ENCODE assay signal across 17 cellular contexts in the genomic region with DNA sequence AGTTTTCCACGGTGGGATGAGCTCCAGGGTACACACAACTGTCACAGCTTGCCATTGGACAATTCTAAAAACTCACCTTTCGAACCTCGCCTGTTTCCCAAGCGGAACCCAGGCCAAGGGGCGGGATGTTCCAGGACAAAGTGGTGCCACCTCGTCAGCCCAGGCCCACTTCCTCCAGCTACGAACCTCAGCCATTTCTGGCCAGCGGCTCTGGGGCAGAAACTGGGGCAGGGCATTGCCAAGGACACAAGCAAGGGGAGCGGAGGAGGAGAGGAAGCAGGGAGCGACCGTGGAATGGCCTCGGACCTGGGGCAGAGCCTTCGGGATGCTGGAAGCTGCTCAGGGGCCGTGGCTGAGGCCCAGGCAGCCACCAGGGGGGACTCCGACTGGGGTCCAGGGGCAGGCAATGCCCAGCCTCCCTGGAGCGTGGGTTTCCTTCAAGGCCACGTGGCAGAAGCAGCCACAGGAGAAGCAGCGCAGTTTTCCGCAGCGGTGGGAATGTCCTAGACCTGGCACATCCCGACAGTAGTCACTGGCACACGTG.
"Had no signal": no experiment of that assay in that cellular context is flagged by ENCODE, and none has a peak within 500 bp of the region (broad histone marks: within the 10 kb centered on the region; RNA-seq: fewer than 3 reads in every experiment).

No MANE protein-coding gene starts in this region.

- FAIRE-seq: kidney, small intestine had no signal

- H3K36me3 ChIP-seq: gastrocnemius medialis, heart left ventricle had no signal

- H3K4me3 ChIP-seq: coronary artery, gastrocnemius medialis, heart left ventricle, psoas muscle had no signal

- H3K27me3 ChIP-seq: gastrocnemius medialis had no signal

- H3K36me3 Mint-ChIP-seq: activated naive CD8-positive, alpha-beta T cell had no signal

- H3K9me3 Mint-ChIP-seq: activated T-helper 1 cell treated with anti-CD3 and anti-CD28 coated beads, Interleukin-12 subunit alpha, Interleukin-12 subunit beta, Interleukin-2, Interleukin-4 antibody, amounts not matched to agents 30 ng/mL and 10 ng/mL and 1 ng/mL, durations not matched to agents 14 hours and 24 hours and 36 hours; stimulated activated effector memory CD8-positive, alpha-beta T cell treated with anti-CD3 and anti-CD28 coated beads, Interleukin-12 subunit alpha, Interleukin-12 subunit beta, amount 100 ng/mL, for 72 hours had no signal

- H3K9me3 ChIP-seq: gastrocnemius medialis, heart left ventricle, psoas muscle had no signal

- ATAC-seq: esophagus mucosa; gastrocnemius medialis; heart left ventricle; psoas muscle; right cardiac atrium; stimulated activated effector memory CD8-positive, alpha-beta T cell treated with anti-CD3 and anti-CD28 coated beads, Interleukin-12 subunit alpha, Interleukin-12 subunit beta, amount 100 ng/mL, for 72 hours had no signal

- H3K4me3 Mint-ChIP-seq: activated naive CD8-positive, alpha-beta T cell; activated T-helper 1 cell treated with anti-CD3 and anti-CD28 coated beads, Interleukin-12 subunit alpha, Interleukin-12 subunit beta, Interleukin-2, Interleukin-4 antibody, amounts not matched to agents 30 ng/mL and 10 ng/mL and 1 ng/mL, durations not matched to agents 14 hours and 24 hours and 36 hours; stimulated activated effector memory CD8-positive, alpha-beta T cell treated with anti-CD3 and anti-CD28 coated beads, Interleukin-12 subunit alpha, Interleukin-12 subunit beta, amount 100 ng/mL, for 72 hours had no signal

- H3K27ac ChIP-seq: coronary artery, gastrocnemius medialis, heart left ventricle, psoas muscle had no signal

- DNase-seq: activated CD4-positive, alpha-beta T cell treated with anti-CD3 and anti-CD28 coated beads, Interleukin-2, amount 50 U/mL, for 4 hours; activated gamma-delta T cell treated with Interleukin-2 at 50 U/mL for 16 hours; amygdala; gastrocnemius medialis; heart left ventricle; kidney; psoas muscle; right cardiac atrium; small intestine; stimulated activated CD4-positive, alpha-beta T cell treated with anti-CD3 and anti-CD28 coated beads, Interleukin-4, amount 100 ng/mL, for 24 hours; SW 1271; T-helper 2 cell had no signal

- H3K27me3 Mint-ChIP-seq: activated naive CD8-positive, alpha-beta T cell had no signal

- H3K27ac Mint-ChIP-seq: activated naive CD8-positive, alpha-beta T cell; activated T-helper 1 cell treated with anti-CD3 and anti-CD28 coated beads, Interleukin-12 subunit alpha, Interleukin-12 subunit beta, Interleukin-2, Interleukin-4 antibody, amounts not matched to agents 30 ng/mL and 10 ng/mL and 1 ng/mL, durations not matched to agents 14 hours and 24 hours and 36 hours had no signal
